Comparison of ENCODE assay signal across 9 cellular contexts in the genomic region with DNA sequence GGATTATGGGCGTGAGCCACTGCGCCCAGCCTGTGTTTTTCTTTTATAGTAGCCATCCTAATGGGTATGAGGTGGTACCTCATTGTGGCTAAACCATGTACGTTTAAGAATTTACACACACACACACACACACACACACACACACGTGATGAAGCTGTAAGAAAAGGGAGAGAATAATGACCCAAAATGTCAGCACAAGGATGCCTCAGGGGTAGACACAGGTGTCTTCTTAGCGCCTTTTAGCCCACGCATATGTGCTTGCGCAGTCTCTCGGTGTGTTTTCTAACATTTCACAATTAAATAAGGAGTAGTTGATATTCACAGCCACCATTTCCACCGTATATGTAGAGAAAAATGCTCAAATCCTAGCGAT. TPM values are rescaled to one million over a fixed set of nuclear protein-coding genes. Genes with fewer than 3 reads are reported as not detected.
DNase-seq lines count a peak whose midpoint lies in the region.
"Had no signal": no experiment of that assay in that cellular context is flagged by ENCODE, and none has a peak within 500 bp of the region (broad histone marks: within the 10 kb centered on the region; RNA-seq: fewer than 3 reads in every experiment).

No MANE protein-coding gene starts in this region.

- no peaks in the 10 kb centered on the region for H3K27me3 ChIP-seq in iPS DF 6.9 (ENCODE audit: control insufficient read depth, insufficient read depth, low read length)

- peaks cover 3% of the 10 kb centered on the region for H3K36me3 Mint-ChIP-seq in activated naive CD4-positive, alpha-beta T cell treated with anti-CD3 and anti-CD28 coated beads, Interleukin-2, amount 10 ng/mL, durations not matched to agents 7 days and 5 days
- peaks cover 2% of the 10 kb centered on the region for H3K36me3 Mint-ChIP-seq in activated T-helper 1 cell treated with anti-CD3 and anti-CD28 coated beads, Interleukin-12 subunit alpha, Interleukin-12 subunit beta, Interleukin-2, Interleukin-4 antibody, amounts not matched to agents 30 ng/mL and 10 ng/mL and 1 ng/mL, durations not matched to agents 14 hours and 24 hours and 36 hours (ENCODE audit: low read depth)

- peaks cover 60% of the 10 kb centered on the region for H3K4me1 Mint-ChIP-seq in activated naive CD4-positive, alpha-beta T cell treated with anti-CD3 and anti-CD28 coated beads, Interleukin-2, amount 10 ng/mL, durations not matched to agents 7 days and 5 days
- H3K4me1 Mint-ChIP-seq in activated T-helper 1 cell treated with anti-CD3 and anti-CD28 coated beads, Interleukin-12 subunit alpha, Interleukin-12 subunit beta, Interleukin-2, Interleukin-4 antibody, amounts not matched to agents 30 ng/mL and 10 ng/mL and 1 ng/mL, durations not matched to agents 14 hours and 24 hours and 36 hours (ENCODE audit: low read depth): peaks cover 38% of the 10 kb centered on the region

- H3K4me1 ChIP-seq in iPS DF 6.9 (ENCODE audit: control insufficient read depth, insufficient read depth, low read length): peaks cover 1% of the 10 kb centered on the region

- no peaks in the 10 kb centered on the region for H3K9me3 Mint-ChIP-seq in activated naive CD4-positive, alpha-beta T cell treated with anti-CD3 and anti-CD28 coated beads, Interleukin-2, amount 10 ng/mL, durations not matched to agents 7 days and 5 days
- H3K9me3 Mint-ChIP-seq in activated T-helper 1 cell treated with anti-CD3 and anti-CD28 coated beads, Interleukin-12 subunit alpha, Interleukin-12 subunit beta, Interleukin-2, Interleukin-4 antibody, amounts not matched to agents 30 ng/mL and 10 ng/mL and 1 ng/mL, durations not matched to agents 14 hours and 24 hours and 36 hours: no peaks in the 10 kb centered on the region

- no peaks in the 10 kb centered on the region for H3K36me3 ChIP-seq in iPS DF 6.9 (ENCODE audit: control insufficient read depth, insufficient read depth, low read length)

- WGBS in iPS DF 6.9 (ENCODE audit: insufficient coverage, insufficient read length): no CpG with 5 or more reads among the region's 10 CpGs

- peak overlapping the region; percentile 76; the same call in 1 of the 2 replicates for H3K4me3 ChIP-seq in iPS DF 6.9 (ENCODE audit: low read length)

- intact Hi-C loops in activated T-helper 1 cell treated with anti-CD3 and anti-CD28 coated beads, Interleukin-12 subunit alpha, Interleukin-12 subunit beta, Interleukin-2, Interleukin-4 antibody, amounts not matched to agents 30 ng/mL and 10 ng/mL and 1 ng/mL, durations not matched to agents 14 hours and 24 hours and 36 hours (cut with micrococcal nuclease): loop anchor here (1.0 kb wide), 1 partner anchor 287 kb away; a partner anchor contains a TSS

- H3K9me3 ChIP-seq in iPS DF 6.9 (ENCODE audit: control insufficient read depth, insufficient read depth, low read length): no peaks in the 10 kb centered on the region

- peaks cover 3% of the 10 kb centered on the region for H3K27me3 Mint-ChIP-seq in activated naive CD4-positive, alpha-beta T cell treated with anti-CD3 and anti-CD28 coated beads, Interleukin-2, amount 10 ng/mL, durations not matched to agents 7 days and 5 days
- no peaks in the 10 kb centered on the region for H3K27me3 Mint-ChIP-seq in activated T-helper 1 cell treated with anti-CD3 and anti-CD28 coated beads, Interleukin-12 subunit alpha, Interleukin-12 subunit beta, Interleukin-2, Interleukin-4 antibody, amounts not matched to agents 30 ng/mL and 10 ng/mL and 1 ng/mL, durations not matched to agents 14 hours and 24 hours and 36 hours (ENCODE audit: insufficient read depth)

- peak overlapping the region; percentile 99 for H3K27ac Mint-ChIP-seq in activated naive CD4-positive, alpha-beta T cell treated with anti-CD3 and anti-CD28 coated beads, Interleukin-2, amount 10 ng/mL, durations not matched to agents 7 days and 5 days
- peak overlapping the region; percentile 91 for H3K27ac Mint-ChIP-seq in activated T-helper 1 cell treated with anti-CD3 and anti-CD28 coated beads, Interleukin-12 subunit alpha, Interleukin-12 subunit beta, Interleukin-2, Interleukin-4 antibody, amounts not matched to agents 30 ng/mL and 10 ng/mL and 1 ng/mL, durations not matched to agents 14 hours and 24 hours and 36 hours

- peak overlapping the region; percentile 92 for H3K4me3 Mint-ChIP-seq in activated naive CD4-positive, alpha-beta T cell treated with anti-CD3 and anti-CD28 coated beads, Interleukin-2, amount 10 ng/mL, durations not matched to agents 7 days and 5 days
- H3K4me3 Mint-ChIP-seq in activated T-helper 1 cell treated with anti-CD3 and anti-CD28 coated beads, Interleukin-12 subunit alpha, Interleukin-12 subunit beta, Interleukin-2, Interleukin-4 antibody, amounts not matched to agents 30 ng/mL and 10 ng/mL and 1 ng/mL, durations not matched to agents 14 hours and 24 hours and 36 hours: peak overlapping the region; percentile 86

- H3K27ac ChIP-seq in iPS DF 6.9 (ENCODE audit: low read length): no peak overlapping the region
- peak overlapping the region; percentile 85 for H3K27ac ChIP-seq in substantia nigra (ENCODE audit: low read depth, low read length, poor library complexity, severe bottlenecking)

- DNase-seq in activated naive CD4-positive, alpha-beta T cell treated with anti-CD3 and anti-CD28 coated beads, Interleukin-2, amount 10 ng/mL, durations not matched to agents 7 days and 5 days: peak; percentile 40
- no peak for DNase-seq in activated naive CD4-positive, alpha-beta T cell (lab: John Stamatoyannopoulos, UW)
- DNase-seq in activated T-helper 1 cell treated with anti-CD3 and anti-CD28 coated beads, Interleukin-12 subunit alpha, Interleukin-12 subunit beta, Interleukin-2, Interleukin-4 antibody, amounts not matched to agents 30 ng/mL and 10 ng/mL and 1 ng/mL, durations not matched to agents 14 hours and 24 hours and 36 hours (ENCODE audit: low spot score): no peak
- no peak for DNase-seq in iPS DF 6.9 (ENCODE audit: low read depth, low spot score)
- DNase-seq in substantia nigra (lab: John Stamatoyannopoulos, UW): no peak
- no peak for DNase-seq in NCI-H187 (lab: John Stamatoyannopoulos, UW)
- DNase-seq in NCI-H510A (lab: John Stamatoyannopoulos, UW): no peak
- DNase-seq in NCI-H2107 (lab: John Stamatoyannopoulos, UW): no peak

- CTCF ChIA-PET in activated naive CD4-positive, alpha-beta T cell treated with anti-CD3 and anti-CD28 coated beads, Interleukin-2, amount 10 ng/mL, durations not matched to agents 7 days and 5 days (lab: Charles Lee): interaction anchor here (0.6 to 1.7 kb wide), 3 partner anchors 18 to 177 kb away, joined by 3 to 4 read pairs (median 3); no protein-coding TSS in a partner anchor

RNA-seq across cellular contexts. Expression of a gene that starts 0.8 kb away (rescaled TPM):
- 132 and 139 TPM in 2 replicates for total RNA-seq in activated T-helper 1 cell treated with anti-CD3 and anti-CD28 coated beads, Interleukin-12 subunit alpha, Interleukin-12 subunit beta, Interleukin-2, Interleukin-4 antibody, amounts not matched to agents 30 ng/mL and 10 ng/mL and 1 ng/mL, durations not matched to agents 14 hours and 24 hours and 36 hours

RNA-seq across cellular contexts. Expression of a gene that starts 13.4 kb away (rescaled TPM):
- not detected in 2 replicates for total RNA-seq in activated T-helper 1 cell treated with anti-CD3 and anti-CD28 coated beads, Interleukin-12 subunit alpha, Interleukin-12 subunit beta, Interleukin-2, Interleukin-4 antibody, amounts not matched to agents 30 ng/mL and 10 ng/mL and 1 ng/mL, durations not matched to agents 14 hours and 24 hours and 36 hours

RNA-seq across cellular contexts. Expression of a gene that starts 37.4 kb away (rescaled TPM):
- total RNA-seq in activated T-helper 1 cell treated with anti-CD3 and anti-CD28 coated beads, Interleukin-12 subunit alpha, Interleukin-12 subunit beta, Interleukin-2, Interleukin-4 antibody, amounts not matched to agents 30 ng/mL and 10 ng/mL and 1 ng/mL, durations not matched to agents 14 hours and 24 hours and 36 hours: not detected in 2 replicates
- total RNA-seq: lung had no signal

RNA-seq across cellular contexts. Expression of a gene that starts 40.1 kb away (rescaled TPM):
- 13.3 and 17.8 TPM in 2 replicates for total RNA-seq in activated T-helper 1 cell treated with anti-CD3 and anti-CD28 coated beads, Interleukin-12 subunit alpha, Interleukin-12 subunit beta, Interleukin-2, Interleukin-4 antibody, amounts not matched to agents 30 ng/mL and 10 ng/mL and 1 ng/mL, durations not matched to agents 14 hours and 24 hours and 36 hours

RNA-seq across cellular contexts. Expression of a gene that starts 54.4 kb away (rescaled TPM):
- 11.6 and 15.2 TPM in 2 replicates for total RNA-seq in activated T-helper 1 cell treated with anti-CD3 and anti-CD28 coated beads, Interleukin-12 subunit alpha, Interleukin-12 subunit beta, Interleukin-2, Interleukin-4 antibody, amounts not matched to agents 30 ng/mL and 10 ng/mL and 1 ng/mL, durations not matched to agents 14 hours and 24 hours and 36 hours
